In the genomic region with DNA sequence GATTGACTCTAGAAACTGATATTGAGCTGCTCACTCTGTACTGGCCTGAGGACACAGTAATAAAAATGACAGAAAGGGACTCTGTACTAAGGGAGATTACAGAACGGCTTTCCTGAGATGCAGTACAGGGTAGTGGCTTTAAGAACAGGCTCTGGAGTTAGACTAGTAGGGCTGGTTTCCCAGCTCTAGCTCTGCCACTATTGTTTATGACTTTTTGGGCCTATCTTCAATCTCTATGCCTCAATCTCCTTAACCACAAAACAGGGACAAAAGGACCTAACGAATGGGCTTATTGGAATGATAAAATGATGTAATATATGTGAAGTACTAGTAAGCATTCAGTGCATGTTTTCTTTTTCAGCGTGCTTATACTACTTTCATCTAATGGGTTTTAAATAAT, we compare ENCODE assay signal across 10 cellular contexts. TPM values are rescaled to one million over a fixed set of nuclear protein-coding genes. Genes with fewer than 3 reads are reported as not detected.
A peak's percentile ranks its signal among the peaks of the same experiment; 100 is the strongest.
DNase-seq lines count a peak whose midpoint lies in the region; ATAC-seq and TF ChIP-seq lines count a peak whose summit lies in the region.
"Had no signal": no experiment of that assay in that cellular context is flagged by ENCODE, and none has a peak within 500 bp of the region (broad histone marks: within the 10 kb centered on the region; RNA-seq: fewer than 3 reads in every experiment).

No MANE protein-coding gene starts in this region.

- H3K36me3 Mint-ChIP-seq in activated naive CD4-positive, alpha-beta T cell treated with anti-CD3 and anti-CD28 coated beads for 36 hours (ENCODE audit: low read depth), result peaks cover 2% of the 10 kb centered on the region

- H3K27ac Mint-ChIP-seq in activated naive CD4-positive, alpha-beta T cell treated with anti-CD3 and anti-CD28 coated beads for 36 hours, result no peak overlapping the region

- H3K9ac ChIP-seq in colonic mucosa (ENCODE audit: low read depth in 2 of 2, low read length in 2 of 2) (no peak overlapping the region), smooth muscle cell (ENCODE audit: low read depth) (no peak overlapping the region)

- H3K36me3 ChIP-seq in colonic mucosa, result no peaks in the 10 kb centered on the region
- no peaks in the 10 kb centered on the region for H3K36me3 ChIP-seq in smooth muscle cell (ENCODE audit: low read depth)
- no peaks in the 10 kb centered on the region for H3K36me3 ChIP-seq in tibial artery
- no peaks in the 10 kb centered on the region for H3K36me3 ChIP-seq in effector memory CD4-positive, alpha-beta T cell (ENCODE audit: control insufficient read depth, insufficient read depth, low read length)
- H3K36me3 ChIP-seq: suprapubic skin had no signal

- H3K4me3 Mint-ChIP-seq in activated naive CD4-positive, alpha-beta T cell treated with anti-CD3 and anti-CD28 coated beads for 36 hours, result peak overlapping the region; percentile 78

- H3K4me1 ChIP-seq in colonic mucosa, result no peaks in the 10 kb centered on the region
- peaks cover 8% of the 10 kb centered on the region for H3K4me1 ChIP-seq in smooth muscle cell (ENCODE audit: low read depth)
- peaks cover 0 to 10% (median 9%) of the 10 kb centered on the region in 4 donors for H3K4me1 ChIP-seq in tibial artery
- H3K4me1 ChIP-seq in effector memory CD4-positive, alpha-beta T cell (ENCODE audit: control insufficient read depth, insufficient read depth, low read length, poor library complexity, severe bottlenecking), result peaks cover 8% of the 10 kb centered on the region

- H3K9me3 Mint-ChIP-seq in activated naive CD4-positive, alpha-beta T cell treated with anti-CD3 and anti-CD28 coated beads for 36 hours, result no peaks in the 10 kb centered on the region

- H3F3A ChIP-seq in smooth muscle cell (ENCODE audit: low read depth), result no peaks in the 10 kb centered on the region

- peaks cover 30% of the 10 kb centered on the region for H3K27me3 Mint-ChIP-seq in activated naive CD4-positive, alpha-beta T cell treated with anti-CD3 and anti-CD28 coated beads for 36 hours (ENCODE audit: low read depth)

- intact Hi-C loops in activated naive CD4-positive, alpha-beta T cell treated with anti-CD3 and anti-CD28 coated beads for 36 hours (cut with micrococcal nuclease), result no loop called here
- intact Hi-C loops in colonic mucosa (cut with DNase I), result no loop called here
- intact Hi-C loops in tibial artery (cut with DNase I; ENCODE audit: low total_unique reads), result no loop called here

- H3K4me3 ChIP-seq in colonic mucosa, result peak overlapping the region; percentile 76
- peak overlapping the region; percentile 70 for H3K4me3 ChIP-seq in smooth muscle cell
- no peak overlapping the region for H3K4me3 ChIP-seq in tibial artery
- H3K4me3 ChIP-seq in effector memory CD4-positive, alpha-beta T cell (ENCODE audit: insufficient read depth, low read depth, low read length, poor library complexity, severe bottlenecking), result no peak overlapping the region

- H3K27ac ChIP-seq in colonic mucosa, result no peak overlapping the region
- H3K27ac ChIP-seq in smooth muscle cell (ENCODE audit: low read depth), result no peak overlapping the region
- H3K27ac ChIP-seq in tibial artery, result no peak overlapping the region
- no peak overlapping the region for H3K27ac ChIP-seq in effector memory CD4-positive, alpha-beta T cell (ENCODE audit: insufficient read depth, low read length, poor library complexity, severe bottlenecking)
- H3K27ac ChIP-seq: suprapubic skin had no signal

- peak overlapping the region; percentile 91 for H2AFZ ChIP-seq in smooth muscle cell (ENCODE audit: low read depth)

- CTCF ChIA-PET in activated naive CD4-positive, alpha-beta T cell treated with anti-CD3 and anti-CD28 coated beads for 36 hours (lab: Charles Lee), result interaction anchor here (0.6 kb wide), 1 partner anchor 1156 kb away, joined by 3 read pairs; no protein-coding TSS in a partner anchor

- H3K4me2 ChIP-seq in smooth muscle cell, result peak overlapping the region; percentile 88

- no peaks in the 10 kb centered on the region for H3K9me3 ChIP-seq in colonic mucosa
- no peaks in the 10 kb centered on the region for H3K9me3 ChIP-seq in smooth muscle cell (replicated peaks; ENCODE audit: low read depth)
- H3K9me3 ChIP-seq in tibial artery, result no peaks in the 10 kb centered on the region
- H3K9me3 ChIP-seq in effector memory CD4-positive, alpha-beta T cell (ENCODE audit: control insufficient read depth, low read length), result no peaks in the 10 kb centered on the region
- H3K9me3 ChIP-seq: suprapubic skin had no signal

- H3K4me1 Mint-ChIP-seq in activated naive CD4-positive, alpha-beta T cell treated with anti-CD3 and anti-CD28 coated beads for 36 hours (ENCODE audit: low read depth), result peaks cover 12% of the 10 kb centered on the region

- H3K27me3 ChIP-seq in colonic mucosa (no peaks in the 10 kb centered on the region), smooth muscle cell (ENCODE audit: low read depth) (no peaks in the 10 kb centered on the region), tibial artery (no peaks in the 10 kb centered on the region)
- H3K27me3 ChIP-seq in effector memory CD4-positive, alpha-beta T cell (replicated peaks; ENCODE audit: control insufficient read depth, insufficient read depth, low read length, poor library complexity, severe bottlenecking), result no peaks in the 10 kb centered on the region
- H3K27me3 ChIP-seq: suprapubic skin had no signal

- peaks cover 7% of the 10 kb centered on the region for H3K79me2 ChIP-seq in smooth muscle cell (ENCODE audit: low read depth)

- TF ChIP-seq CTCF in colonic mucosa (IDR thresholded peaks at IDR 0.05) (no peak), smooth muscle cell (IDR thresholded peaks at IDR 0.05; ENCODE audit: borderline replicate concordance, insufficient read depth, poor library complexity, severe bottlenecking) (no peak), tibial artery (IDR thresholded peaks at IDR 0.05) (no peak)

- ATAC-seq in HG02588 (IDR thresholded peaks at IDR 0.05; ENCODE audit: unreplicated experiment), result no peak

- H4K20me1 ChIP-seq in smooth muscle cell (ENCODE audit: low read depth), result no peaks in the 10 kb centered on the region

- no peak for DNase-seq in activated naive CD4-positive, alpha-beta T cell treated with anti-CD3 and anti-CD28 coated beads for 36 hours
- no peak for DNase-seq in activated naive CD4-positive, alpha-beta T cell treated with anti-CD3 and anti-CD28 coated beads, Interleukin-2, amount 50 U/mL, for 16 hours
- DNase-seq in NCI-H526 treated with DMSO at 0.1 percent for 48 hours (lab: John Stamatoyannopoulos, UW), result peak; percentile 27
- no peak for DNase-seq in colonic mucosa
- DNase-seq in smooth muscle cell (lab: John Stamatoyannopoulos, UW; ENCODE audit: unreplicated experiment), result no peak
- DNase-seq in tibial artery, result no peak
- no peak for DNase-seq in effector memory CD4-positive, alpha-beta T cell
- DNase-seq: NCI-H1048 had no signal

- WGBS in smooth muscle cell (ENCODE audit: low lambda C conversion rate), result 33% methylated on average over 3 of the region's 3 CpGs

RNA-seq across cellular contexts. Expression of gene DEPDC1, which starts 1.4 kb away (rescaled TPM):
- 10 to 100 TPM; 18.3 to 20.7 TPM for total RNA-seq in activated naive CD4-positive, alpha-beta T cell treated with anti-CD3 and anti-CD28 coated beads for 36 hours
- total RNA-seq in colonic mucosa, result 10 to 100 TPM in 1 of 2 donors, 1 to 10 TPM in 1; 6.1 to 24.1 TPM
- 4.6 and 11.1 TPM in 2 replicates for total RNA-seq in smooth muscle cell
- 4.6 and 6.3 TPM in 2 replicates for polyA plus RNA-seq in smooth muscle cell

RNA-seq across cellular contexts. Expression of gene RPE65, which starts 45.8 kb away (rescaled TPM):
- not detected for total RNA-seq in activated naive CD4-positive, alpha-beta T cell treated with anti-CD3 and anti-CD28 coated beads for 36 hours
- total RNA-seq in colonic mucosa, result not detected
- not detected in 2 replicates for total RNA-seq in smooth muscle cell
- polyA plus RNA-seq in smooth muscle cell, result not detected in 2 replicates
- total RNA-seq: suprapubic skin had no signal

Comparison
In these comparisons a context has a peak if more than half of its experiments do, and no peak if none do; other contexts are left out.
1. H3K4me3 ChIP-seq: peak in colonic mucosa (single experiment) and smooth muscle cell (single experiment); none in tibial artery (0 of 2) and effector memory CD4-positive, alpha-beta T cell (single experiment).